ENCODE assay signal across 9 cellular contexts in genomic region chr1:221829327-221830011, GRCh38.
DNase-seq lines count a peak whose midpoint lies in the region; ATAC-seq, FAIRE-seq and TF ChIP-seq lines count a peak whose summit lies in the region.
"Had no signal": no experiment of that assay in that cellular context is flagged by ENCODE, and none has a peak within 500 bp of the region (broad histone marks: within the 10 kb centered on the region; RNA-seq: fewer than 3 reads in every experiment).

No MANE protein-coding gene starts in this region.

- ATAC-seq in left lung = peak; percentile 78
- ATAC-seq in sciatic nerve = no peak

- H3K4me3 ChIP-seq in AG09309 (ENCODE audit: control insufficient read depth, low read depth, low read length) = no peak overlapping the region
- no peak overlapping the region for H3K4me3 ChIP-seq in left lung
- no peak overlapping the region for H3K4me3 ChIP-seq in tibial nerve

- H3K9me3 ChIP-seq in left lung (no peaks in the 10 kb centered on the region), tibial nerve (peaks cover 0 to 5% (median 0%) of the 10 kb centered on the region in 4 donors)

- H3K27me3 ChIP-seq in left lung (no peaks in the 10 kb centered on the region), tibial nerve (no peaks in the 10 kb centered on the region)

- no peaks in the 10 kb centered on the region for H3K36me3 ChIP-seq in left lung
- H3K36me3 ChIP-seq in tibial nerve = no peaks in the 10 kb centered on the region

- TF ChIP-seq CTCF in AG09309 (IDR thresholded peaks at IDR 0.05; ENCODE audit: control insufficient read depth, insufficient read depth, low read depth, low read length, missing control alignments) (no peak), left lung (IDR thresholded peaks at IDR 0.05) (no peak), tibial nerve (IDR thresholded peaks at IDR 0.05) (no peak)

- H3K4me1 ChIP-seq in left lung (peaks cover 0 to 4% of the 10 kb centered on the region in 2 donors), tibial nerve (no peaks in the 10 kb centered on the region)

- no peak for FAIRE-seq in HTR-8/SVneo (lab: Jason Lieb, UNC)
- FAIRE-seq: GM18507 had no signal

- 58 to 59% methylated on average over 5 of the region's 5 CpGs for WGBS in tibial nerve, 2 donors

- intact Hi-C loops in left lung (cut with DNase I) = no loop called here
- intact Hi-C loops in sciatic nerve (cut with DNase I) = no loop called here

- H3K27ac ChIP-seq in left lung (no peak overlapping the region), tibial nerve (no peak overlapping the region)

- TF ChIP-seq EP300 in tibial nerve (IDR thresholded peaks at IDR 0.05) = no peak

- TF ChIP-seq POLR2A in tibial nerve (IDR thresholded peaks at IDR 0.05) = no peak

- DNase-seq in AG09309 (ENCODE audit: low read depth) = peak; percentile 80
- DNase-seq in HTR-8/SVneo (ENCODE audit: insufficient read length, low spot score) = peak; percentile 57
- peak; percentile 46 for DNase-seq in activated T-helper 9 cell treated with anti-CD3 and anti-CD28 coated beads, Interleukin-2, amount 50 U/mL, for 16 hours (ENCODE audit: low read depth)
- no peak for DNase-seq in left lung
- DNase-seq in NCI-H446 (lab: John Stamatoyannopoulos, UW) = no peak
- no peak for DNase-seq in iPS-NIHi11 (ENCODE audit: low spot score)
- DNase-seq in tibial nerve (ENCODE audit: low spot score in 2 of 2) = no peak
- no peak for DNase-seq in sciatic nerve (ENCODE audit: low spot score)

Comparison
In these comparisons a context has a peak if more than half of its experiments do, and no peak if none do; other contexts are left out.
1. DNase-seq: peak in AG09309 (single experiment), HTR-8/SVneo (single experiment) and activated T-helper 9 cell treated with anti-CD3 and anti-CD28 coated beads, Interleukin-2, amount 50 U/mL, for 16 hours (single experiment); none in left lung (0 of 2), NCI-H446 (0 of 2), iPS-NIHi11 (single experiment), tibial nerve (0 of 2) and sciatic nerve (single experiment).